Comparison of ENCODE assay signal across 23 cellular contexts in the genomic region with DNA sequence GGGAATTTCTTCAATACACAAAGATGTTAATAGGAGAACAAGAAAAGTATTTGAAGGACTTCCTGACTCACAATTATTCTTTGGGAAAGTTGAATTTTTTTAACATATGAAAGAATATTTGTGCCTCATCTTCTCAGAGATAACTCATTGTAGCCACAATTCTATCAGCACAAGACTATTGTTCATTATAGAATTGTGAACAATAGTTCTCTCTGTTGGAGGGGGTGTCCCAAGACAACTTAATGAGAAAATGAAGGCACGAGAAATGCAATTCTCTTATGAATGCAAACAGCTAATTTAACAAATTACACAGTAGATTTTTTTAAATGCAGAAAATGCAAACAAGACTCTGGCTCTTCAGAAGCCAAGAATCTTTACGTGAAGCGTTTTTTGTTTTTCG.
"Had no signal": no experiment of that assay in that cellular context is flagged by ENCODE, and none has a peak within 500 bp of the region (broad histone marks: within the 10 kb centered on the region; RNA-seq: fewer than 3 reads in every experiment).

No MANE protein-coding gene starts in this region.

- H3K4me3 ChIP-seq: K562 had no signal

- H3K27ac ChIP-seq: HL-60, KMS-11, RWPE1 had no signal

- FAIRE-seq: HTR-8/SVneo, K562 had no signal

- H3K4me2 ChIP-seq: KMS-11 had no signal

- ATAC-seq: K562, Panc1, PC-3, SK-N-SH treated with all-trans-retinoic acid at 6 μM for 48 hours had no signal

- H3K9ac ChIP-seq: KMS-11 had no signal

- DNase-seq: Kasumi-1, MM.1S, NCI-H1092 treated with DMSO at 0.1 percent for 48 hours, NCI-H1436, NCI-H187, NCI-H2029, NCI-H2081 treated with DMSO at 0.1 percent for 48 hours, NCI-H2171, NCI-H226, NCI-H446, NCI-H510A, NCI-H524 treated with DMSO at 0.1 percent for 48 hours, NCI-H69, NCI-H774, PC-3, SHP77 had no signal
